In the genomic region with DNA sequence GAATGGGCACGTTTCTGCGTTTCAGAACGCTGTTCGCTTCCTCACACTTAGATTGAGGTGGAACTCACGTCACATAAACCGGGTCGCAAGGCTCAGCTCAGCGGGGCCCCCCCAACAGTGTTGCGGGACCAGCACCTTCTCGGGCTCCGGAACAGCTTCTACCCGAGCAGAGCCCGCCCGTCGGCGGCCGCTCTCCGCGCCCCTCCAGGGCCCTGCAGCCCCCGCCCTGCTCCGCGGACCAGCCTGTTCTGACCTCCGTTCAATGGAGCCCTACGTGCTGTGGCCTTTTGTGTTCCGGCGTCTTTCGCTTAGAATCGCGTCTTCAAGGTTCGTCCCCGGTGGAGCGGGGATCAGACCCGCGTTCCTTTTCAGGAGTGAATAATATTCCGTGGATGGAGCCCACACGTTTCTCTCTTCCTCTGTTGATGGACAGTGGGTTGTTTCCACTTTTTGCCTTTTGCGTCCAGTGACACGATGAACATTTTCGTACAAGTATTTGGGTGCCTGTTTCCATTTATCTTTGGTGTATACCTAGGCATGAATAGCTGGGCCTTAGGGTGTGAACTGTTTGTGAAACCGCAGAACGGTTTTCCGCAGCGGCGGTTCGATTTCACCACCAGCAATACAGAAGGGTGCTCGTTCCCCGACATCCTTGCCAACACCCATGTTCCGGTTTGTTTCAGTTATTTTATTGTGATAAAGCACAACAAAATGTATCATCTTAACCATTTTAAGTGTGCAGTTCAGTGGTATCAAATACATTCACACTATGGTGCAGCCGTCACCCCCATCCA, we compare ENCODE assay signal across 1 cellular context.
A peak's percentile ranks its signal among the peaks of the same experiment; 100 is the strongest.
TF ChIP-seq lines count a peak whose summit lies in the region.

No MANE protein-coding gene starts in this region.

TF ChIP-seq in HepG2, 621 proteins besides CTCF, POLR2A, EP300 and RAD21:
- TF ChIP-seq ARNT2 (CRISPR knock-in tag; IDR thresholded peaks at IDR 0.05; ENCODE audit: low read depth) = no peak
- TF ChIP-seq BCL3 (CRISPR knock-in tag; IDR thresholded peaks at IDR 0.05) = peak; percentile 54; the same call in 1 of the 2 replicates
- no peak for TF ChIP-seq DPF2 (CRISPR knock-in tag; IDR thresholded peaks at IDR 0.05; ENCODE audit: borderline replicate concordance, low read depth)
- 0 out of 2 replicates have a peak, but pooled peaks have one; percentile 20 for TF ChIP-seq ZFP91 (CRISPR knock-in tag; IDR thresholded peaks at IDR 0.05; ENCODE audit: borderline replicate concordance)
- no peak for TF ChIP-seq FOXK1 (CRISPR knock-in tag; IDR thresholded peaks at IDR 0.05; ENCODE audit: borderline replicate concordance, low read depth)
- 0 out of 2 replicates have a peak, but pooled peaks have one; percentile 35 for TF ChIP-seq ZNF274 (CRISPR knock-in tag; IDR thresholded peaks at IDR 0.05)
TF ChIP-seq in HepG2: peak in this region for 3.
